ENCODE assay signal across 9 cellular contexts in genomic region chr5:138725885-138726457, GRCh38. TPM values are rescaled to one million over a fixed set of nuclear protein-coding genes. Genes with fewer than 3 reads are reported as not detected.
A peak's percentile ranks its signal among the peaks of the same experiment; 100 is the strongest.
DNase-seq lines count a peak whose midpoint lies in the region; ATAC-seq, FAIRE-seq and TF ChIP-seq lines count a peak whose summit lies in the region.
"Had no signal": no experiment of that assay in that cellular context is flagged by ENCODE, and none has a peak within 500 bp of the region (broad histone marks: within the 10 kb centered on the region; RNA-seq: fewer than 3 reads in every experiment).

No MANE protein-coding gene starts in this region.

- no peak overlapping the region for H3K4me3 Mint-ChIP-seq in nephron
- H3K4me3 Mint-ChIP-seq: activated naive CD4-positive, alpha-beta T cell treated with anti-CD3 and anti-CD28 coated beads for 36 hours had no signal

- no peaks in the 10 kb centered on the region for H3K27me3 ChIP-seq in vagina

- H3K9me3 ChIP-seq in vagina = no peaks in the 10 kb centered on the region

- H3K36me3 Mint-ChIP-seq in nephron (ENCODE audit: low read depth) = no peaks in the 10 kb centered on the region

- H3K9me3 Mint-ChIP-seq in nephron = no peaks in the 10 kb centered on the region
- H3K9me3 Mint-ChIP-seq: activated naive CD4-positive, alpha-beta T cell treated with anti-CD3 and anti-CD28 coated beads for 36 hours had no signal

- peak overlapping the region; percentile 71 for H3K27ac ChIP-seq in vagina

- no peak for FAIRE-seq in RCC 7860 (lab: Jason Lieb, UNC)

- intact Hi-C loops in vagina (cut with DNase I) = no loop called here

- DNase-seq in NCI-H2227 (lab: John Stamatoyannopoulos, UW; ENCODE audit: unreplicated experiment) (peak; percentile 40), NCI-H2227 treated with DMSO at 0.1 percent for 48 hours (lab: John Stamatoyannopoulos, UW) (no peak), fibroblast of peridontal ligament (ENCODE audit: extremely low read depth) (peak; percentile 36), vagina (ENCODE audit: extremely low spot score in 2 of 2) (no peak), RCC 7860 (ENCODE audit: low spot score) (no peak)
- DNase-seq in stimulated activated naive CD4-positive, alpha-beta T cell treated with Interleukin-2 at 50 U/mL for 16 hours (lab: John Stamatoyannopoulos, UW) = no peak
- DNase-seq: activated naive CD4-positive, alpha-beta T cell treated with anti-CD3 and anti-CD28 coated beads for 36 hours had no signal

- TF ChIP-seq CTCF in nephron (IDR thresholded peaks at IDR 0.05; ENCODE audit: unreplicated experiment in 3 of 3) (no peak), vagina (IDR thresholded peaks at IDR 0.05) (no peak)

- H3K4me1 ChIP-seq in vagina = peaks cover 20% of the 10 kb centered on the region

- H3K27ac Mint-ChIP-seq in nephron = peak overlapping the region; percentile 80 to 86 (median 83)
- H3K27ac Mint-ChIP-seq: activated naive CD4-positive, alpha-beta T cell treated with anti-CD3 and anti-CD28 coated beads for 36 hours had no signal

- ATAC-seq in GM21360 (IDR thresholded peaks at IDR 0.05; ENCODE audit: unreplicated experiment) = no peak

- peaks cover 31% of the 10 kb centered on the region for H3K4me1 Mint-ChIP-seq in nephron

- peaks cover 4% of the 10 kb centered on the region for H3K27me3 Mint-ChIP-seq in nephron (ENCODE audit: low read depth)

- no peak overlapping the region for H3K4me3 ChIP-seq in vagina

- no peaks in the 10 kb centered on the region for H3K36me3 ChIP-seq in vagina

- TF ChIP-seq POLR2A in vagina (IDR thresholded peaks at IDR 0.05) = no peak

RNA-seq across cellular contexts. Expression of gene CTNNA1, which starts 27.3 kb away (rescaled TPM):
- total RNA-seq in vagina = 304 TPM

Comparison
In these comparisons a context has a peak if more than half of its experiments do, and no peak if none do; other contexts are left out.
1. DNase-seq: peak in NCI-H2227 (single experiment) and fibroblast of peridontal ligament (single experiment); none in NCI-H2227 treated with DMSO at 0.1 percent for 48 hours (single experiment), vagina (0 of 2), stimulated activated naive CD4-positive, alpha-beta T cell treated with Interleukin-2 at 50 U/mL for 16 hours (single experiment) and RCC 7860 (single experiment).